34 cellular contexts compared by ENCODE assay signal in genomic region chr19:55424518-55424917, GRCh38. TPM values are rescaled to one million over a fixed set of nuclear protein-coding genes. Genes with fewer than 3 reads are reported as not detected.
"Had no signal": no experiment of that assay in that cellular context is flagged by ENCODE, and none has a peak within 500 bp of the region (broad histone marks: within the 10 kb centered on the region; RNA-seq: fewer than 3 reads in every experiment).

No MANE protein-coding gene starts in this region.

- H3K9ac ChIP-seq: parathyroid adenoma had no signal

- DNase-seq: colonic mucosa; effector memory CD4-positive, alpha-beta T cell; foreskin keratinocyte; heart left ventricle; left ventricle myocardium superior; lower lobe of right lung; natural killer cell; stimulated activated CD4-positive, alpha-beta T cell treated with anti-CD3 and anti-CD28 coated beads, Interleukin-12 subunit alpha, Interleukin-12 subunit beta, amount 100 ng/mL, for 4 hours; stimulated activated CD4-positive, alpha-beta T cell treated with anti-CD3 and anti-CD28 coated beads, Interleukin-1b, Interleukin-23, amount 100 ng/mL, for 48 hours; stimulated activated CD4-positive, alpha-beta T cell treated with anti-CD3 and anti-CD28 coated beads, Interleukin-4, amount 100 ng/mL, for 1 hour; stimulated activated CD8-positive, alpha-beta memory T cell treated with anti-CD3 and anti-CD28 coated beads, Interleukin-4, amount 100 ng/mL, for 48 hours; stimulated activated naive CD4-positive, alpha-beta T cell; stimulated activated naive CD8-positive, alpha-beta T cell treated with anti-CD3 and anti-CD28 coated beads, Interleukin-15, amount 100 ng/mL, for 72 hours; testis; tibial artery; upper lobe of right lung had no signal

- H3K36me3 Mint-ChIP-seq: natural killer cell had no signal

- H2AFZ ChIP-seq: hepatocyte, parathyroid adenoma had no signal

- H3K4me1 ChIP-seq: colonic mucosa, esophagus muscularis mucosa, gastroesophageal sphincter, heart left ventricle, lower lobe of right lung, parathyroid adenoma, testis, tibial artery, upper lobe of right lung, vagina had no signal

- FAIRE-seq: endothelial cell of umbilical vein, islet of Langerhans had no signal

- H3K4me1 Mint-ChIP-seq: memory B cell had no signal

- H3K27ac ChIP-seq: colonic mucosa, esophagus muscularis mucosa, foreskin keratinocyte, gastroesophageal sphincter, heart left ventricle, hepatocyte, lower lobe of right lung, parathyroid adenoma, testis, tibial artery, upper lobe of right lung, vagina had no signal

- H3K36me3 ChIP-seq: colonic mucosa, esophagus muscularis mucosa, gastroesophageal sphincter, heart left ventricle, lower lobe of right lung, tibial artery, upper lobe of right lung, vagina had no signal

- ATAC-seq: foreskin keratinocyte; gastroesophageal sphincter; heart left ventricle; left ventricle myocardium superior; lower lobe of right lung; natural killer cell; sciatic nerve; stimulated activated naive CD8-positive, alpha-beta T cell treated with anti-CD3 and anti-CD28 coated beads, Interleukin-15, amount 100 ng/mL, for 72 hours; upper lobe of right lung had no signal

- H3K27me3 ChIP-seq: colonic mucosa, hepatocyte, testis had no signal

- H3K79me2 ChIP-seq: hepatocyte, parathyroid adenoma had no signal

- H3K27ac Mint-ChIP-seq: dendritic cell treated with granulocyte-macrophage colony-stimulating factor and Interleukin-4, amounts not matched to agents 40 ng/mL and 50 ng/mL, for 4 days; memory B cell; natural killer cell; progenitor cell of endocrine pancreas; stimulated activated naive CD8-positive, alpha-beta T cell treated with anti-CD3 and anti-CD28 coated beads, Interleukin-15, amount 100 ng/mL, for 72 hours had no signal

- H3K4me2 ChIP-seq: hepatocyte, smooth muscle cell had no signal

- H3K9me3 Mint-ChIP-seq: dendritic cell treated with granulocyte-macrophage colony-stimulating factor and Interleukin-4, amounts not matched to agents 40 ng/mL and 50 ng/mL, for 4 days; memory B cell; natural killer cell; stimulated activated naive CD8-positive, alpha-beta T cell treated with anti-CD3 and anti-CD28 coated beads, Interleukin-15, amount 100 ng/mL, for 72 hours had no signal

- H3K4me3 ChIP-seq: colonic mucosa, esophagus muscularis mucosa, gastroesophageal sphincter, heart left ventricle, hepatocyte, lower lobe of right lung, smooth muscle cell, testis, tibial artery, upper lobe of right lung, vagina had no signal

- H3K9me3 ChIP-seq: colonic mucosa, esophagus muscularis mucosa, gastroesophageal sphincter, heart left ventricle, lower lobe of right lung, testis, tibial artery, upper lobe of right lung, vagina had no signal

- H3K4me3 Mint-ChIP-seq: dendritic cell treated with granulocyte-macrophage colony-stimulating factor and Interleukin-4, amounts not matched to agents 40 ng/mL and 50 ng/mL, for 4 days; memory B cell; natural killer cell; stimulated activated naive CD8-positive, alpha-beta T cell treated with anti-CD3 and anti-CD28 coated beads, Interleukin-15, amount 100 ng/mL, for 72 hours had no signal

RNA-seq across cellular contexts. Expression of gene SHISA7, which starts 18.6 kb away (rescaled TPM):
- total RNA-seq: colonic mucosa, endothelial cell of umbilical vein, fibroblast of lung, foreskin keratinocyte, gastroesophageal sphincter, heart left ventricle, hepatocyte, kidney epithelial cell, left ventricle myocardium superior, lower lobe of right lung, mononuclear cell, natural killer cell, osteoblast, smooth muscle cell, upper lobe of right lung had no signal
- polyA plus RNA-seq: endothelial cell of umbilical vein, fibroblast of lung, foreskin keratinocyte, heart left ventricle, hepatocyte, smooth muscle cell had no signal

RNA-seq across cellular contexts. Expression of gene C19orf85, which starts 40.0 kb away (rescaled TPM):
- total RNA-seq: cerebellum, colonic mucosa, endothelial cell of umbilical vein, epithelial cell of proximal tubule, esophagus muscularis mucosa, fibroblast of lung, foreskin keratinocyte, gastroesophageal sphincter, heart left ventricle, hepatocyte, kidney epithelial cell, left ventricle myocardium superior, lower lobe of right lung, mononuclear cell, natural killer cell, osteoblast, progenitor cell of endocrine pancreas, sciatic nerve, smooth muscle cell, testis, upper lobe of right lung, vagina had no signal
- polyA plus RNA-seq: endothelial cell of umbilical vein, fibroblast of lung, foreskin keratinocyte, heart left ventricle, hepatocyte, smooth muscle cell had no signal
